12 cellular contexts compared by ENCODE assay signal in the genomic region with DNA sequence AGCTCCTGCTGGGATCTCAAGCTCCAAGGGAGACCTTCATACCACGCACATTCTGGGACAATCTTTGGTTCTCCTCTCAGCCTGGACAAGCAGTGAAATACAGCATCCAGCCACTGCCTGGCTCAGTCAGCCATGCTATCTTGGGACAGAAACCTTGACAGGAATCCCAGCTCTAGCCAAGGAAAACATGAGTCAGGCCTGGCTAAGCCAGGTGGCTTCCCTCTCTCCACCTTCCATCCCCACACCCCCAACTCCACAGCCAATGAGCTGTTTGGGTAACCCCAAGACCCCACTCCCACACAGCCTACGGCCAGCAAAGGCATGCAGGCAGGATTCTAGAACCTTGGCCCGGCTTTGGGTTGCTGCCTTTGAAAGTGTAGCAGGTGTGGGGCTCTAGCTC.
DNase-seq lines count a peak whose midpoint lies in the region; ATAC-seq, FAIRE-seq and TF ChIP-seq lines count a peak whose summit lies in the region.
"Had no signal": no experiment of that assay in that cellular context is flagged by ENCODE, and none has a peak within 500 bp of the region (broad histone marks: within the 10 kb centered on the region; RNA-seq: fewer than 3 reads in every experiment).

No MANE protein-coding gene starts in this region.

- TF ChIP-seq CTCF in HFFc6 (IDR thresholded peaks at IDR 0.05) (no peak), mammary epithelial cell (conservative IDR thresholded peaks at IDR 0.05 in 1 of 2, IDR thresholded peaks at IDR 0.05 in 1 of 2; ENCODE audit: extremely low read depth in 1 of 2, insufficient read depth in 1 of 2, low read depth in 1 of 2, low read length in 2 of 2) (no peak), kidney (IDR thresholded peaks at IDR 0.05; ENCODE audit: borderline replicate concordance, extremely low read depth, insufficient read depth) (no peak)

- peak overlapping the region; percentile 55 for H3K4me3 Mint-ChIP-seq in HFFc6
- H3K4me3 Mint-ChIP-seq in activated CD4-positive, alpha-beta T cell treated with anti-CD3 and anti-CD28 coated beads, Interleukin-2, amount 10 ng/mL, durations not matched to agents 7 days and 5 days, result no peak overlapping the region

- H3K36me3 ChIP-seq in mammary epithelial cell (ENCODE audit: insufficient read depth, low read length) (no peaks in the 10 kb centered on the region), kidney (ENCODE audit: control insufficient read depth in 1 of 2, insufficient read depth in 2 of 2, low read length in 2 of 2) (no peaks in the 10 kb centered on the region), skeletal muscle tissue (ENCODE audit: control insufficient read depth in 3 of 3, insufficient read depth in 3 of 3, low read length in 3 of 3) (no peaks in the 10 kb centered on the region)
- H3K36me3 ChIP-seq: right lobe of liver had no signal

- H3K27me3 ChIP-seq in mammary epithelial cell (ENCODE audit: insufficient read depth, low read length), result no peaks in the 10 kb centered on the region
- H3K27me3 ChIP-seq in skeletal muscle tissue (ENCODE audit: control insufficient read depth in 3 of 3, insufficient read depth in 3 of 3, low read length in 3 of 3), result no peaks in the 10 kb centered on the region
- H3K27me3 ChIP-seq: right lobe of liver had no signal

- peaks cover 5% of the 10 kb centered on the region; the same call in 1 of the 2 replicates for H3K9me3 Mint-ChIP-seq in HFFc6
- H3K9me3 Mint-ChIP-seq in activated CD4-positive, alpha-beta T cell treated with anti-CD3 and anti-CD28 coated beads, Interleukin-2, amount 10 ng/mL, durations not matched to agents 7 days and 5 days, result no peaks in the 10 kb centered on the region

- no peak for ATAC-seq in GM18517 (IDR thresholded peaks at IDR 0.05; ENCODE audit: unreplicated experiment)
- no peak for ATAC-seq in HG03469 (IDR thresholded peaks at IDR 0.05; ENCODE audit: unreplicated experiment)
- no peak for ATAC-seq in GM21825 (IDR thresholded peaks at IDR 0.05; ENCODE audit: unreplicated experiment)
- ATAC-seq: right lobe of liver had no signal

- peak overlapping the region; percentile 34 for H2AFZ ChIP-seq in mammary epithelial cell (ENCODE audit: low read depth, low read length)

- H3K27ac Mint-ChIP-seq in HFFc6, result peak overlapping the region; percentile 97
- no peak overlapping the region for H3K27ac Mint-ChIP-seq in activated CD4-positive, alpha-beta T cell treated with anti-CD3 and anti-CD28 coated beads, Interleukin-2, amount 10 ng/mL, durations not matched to agents 7 days and 5 days

- in situ Hi-C loops in mammary epithelial cell (cut with MboI; ENCODE audit: low sequenced_read_pairs in 2 of 2), result no loop called here

- peak overlapping the region; percentile 35 for H3K4me2 ChIP-seq in mammary epithelial cell (ENCODE audit: insufficient read depth, low read depth, low read length)

- intact Hi-C loops in mammary epithelial cell (cut with micrococcal nuclease), result no loop called here
- intact Hi-C loops in kidney (cut with DNase I), result no loop called here

- no peak for FAIRE-seq in kidney (lab: Jason Lieb, UNC)

- peaks cover 100% of the 10 kb centered on the region for H3K4me1 Mint-ChIP-seq in HFFc6 (ENCODE audit: low read depth)
- H3K4me1 Mint-ChIP-seq in activated CD4-positive, alpha-beta T cell treated with anti-CD3 and anti-CD28 coated beads, Interleukin-2, amount 10 ng/mL, durations not matched to agents 7 days and 5 days, result no peaks in the 10 kb centered on the region

- H3K4me3 ChIP-seq in mammary epithelial cell (replicated peaks in 1 of 3; ENCODE audit: insufficient read depth in 1 of 3, low read depth in 2 of 3, low read length in 3 of 3) (no peak overlapping the region), kidney (ENCODE audit: low read length in 2 of 2) (no peak overlapping the region), skeletal muscle tissue (ENCODE audit: low read length in 3 of 3) (peak overlapping the region in 1 of 3 donors; percentile 29)
- H3K4me3 ChIP-seq: right lobe of liver had no signal

- POLR2A ChIA-PET in activated CD4-positive, alpha-beta T cell treated with anti-CD3 and anti-CD28 coated beads, Interleukin-2, amount 10 ng/mL, durations not matched to agents 7 days and 5 days (lab: Charles Lee), result no interaction called here

- CTCF ChIA-PET in mammary epithelial cell (lab: Charles Lee; ENCODE audit: low non-redundant PET), result no interaction called here
- CTCF ChIA-PET in activated CD4-positive, alpha-beta T cell treated with anti-CD3 and anti-CD28 coated beads, Interleukin-2, amount 10 ng/mL, durations not matched to agents 7 days and 5 days (lab: Charles Lee), result interaction anchor here (0.7 kb wide), 1 partner anchor 1026 kb away, joined by 3 read pairs; no protein-coding TSS in a partner anchor

- H3K4me1 ChIP-seq in mammary epithelial cell (ENCODE audit: insufficient read depth, low read length) (peaks cover 82% of the 10 kb centered on the region), kidney (ENCODE audit: control insufficient read depth in 1 of 2, insufficient read depth in 1 of 2, low read depth in 1 of 2, low read length in 2 of 2) (peaks cover 53 to 55% of the 10 kb centered on the region in 2 donors), skeletal muscle tissue (ENCODE audit: control insufficient read depth in 3 of 3, insufficient read depth in 3 of 3, low read length in 3 of 3) (peaks cover 56 to 67% (median 64%) of the 10 kb centered on the region in 3 donors)

- no peaks in the 10 kb centered on the region for H4K20me1 ChIP-seq in mammary epithelial cell (ENCODE audit: insufficient read depth, low read length)

- peaks cover 21% of the 10 kb centered on the region for H3K36me3 Mint-ChIP-seq in HFFc6 (ENCODE audit: low read depth)
- H3K36me3 Mint-ChIP-seq in activated CD4-positive, alpha-beta T cell treated with anti-CD3 and anti-CD28 coated beads, Interleukin-2, amount 10 ng/mL, durations not matched to agents 7 days and 5 days (ENCODE audit: low read depth), result no peaks in the 10 kb centered on the region

- H3K27me3 Mint-ChIP-seq in HFFc6 (ENCODE audit: insufficient read depth), result peaks cover 8% of the 10 kb centered on the region
- no peaks in the 10 kb centered on the region for H3K27me3 Mint-ChIP-seq in activated CD4-positive, alpha-beta T cell treated with anti-CD3 and anti-CD28 coated beads, Interleukin-2, amount 10 ng/mL, durations not matched to agents 7 days and 5 days

- BruUV-seq in mammary epithelial cell (replicated peaks; lab: Mats Ljungman, UMichigan), result no TSS peak

- dilution Hi-C loops in mammary epithelial cell (cut with HindIII; ENCODE audit: low sequenced_read_pairs), result loop anchor here (25.0 kb wide), 1 partner anchor 188 kb away; no protein-coding TSS in a partner anchor

- 0% methylated on average over 1 of the region's 3 CpGs for WGBS in mammary epithelial cell (ENCODE audit: low coverage, missing lambda C conversion rate)

- H3K27ac ChIP-seq in mammary epithelial cell (ENCODE audit: insufficient read depth, low read depth, low read length) (peak overlapping the region; percentile 30), kidney (ENCODE audit: low read depth in 2 of 2, low read length in 2 of 2) (peak overlapping the region; percentile 43 to 96), skeletal muscle tissue (ENCODE audit: low read depth, low read length) (peak overlapping the region; percentile 89)

- H3K9me3 ChIP-seq in mammary epithelial cell (replicated peaks; ENCODE audit: insufficient read depth, low read length) (no peaks in the 10 kb centered on the region), kidney (ENCODE audit: control insufficient read depth in 1 of 2, low read length in 2 of 2) (no peaks in the 10 kb centered on the region), skeletal muscle tissue (ENCODE audit: control insufficient read depth in 3 of 3, low read length in 3 of 3) (no peaks in the 10 kb centered on the region)
- H3K9me3 ChIP-seq: right lobe of liver had no signal

- peak; percentile 59 for DNase-seq in HFFc6
- peak; percentile 89 for DNase-seq in mammary epithelial cell
- peak; percentile 83 for DNase-seq in kidney
- DNase-seq in activated CD4-positive, alpha-beta T cell treated with anti-CD3 and anti-CD28 coated beads, Interleukin-2, amount 10 ng/mL, durations not matched to agents 7 days and 5 days, result no peak
- DNase-seq: DND-41, head of caudate nucleus, NCI-H187 had no signal

- H3K79me2 ChIP-seq in mammary epithelial cell (ENCODE audit: insufficient read depth, low read length), result no peaks in the 10 kb centered on the region

- H3K9ac ChIP-seq in mammary epithelial cell (ENCODE audit: insufficient read depth, low read length), result no peak overlapping the region
- peak overlapping the region in 1 of 2 donors; percentile 1 for H3K9ac ChIP-seq in kidney (ENCODE audit: low read length in 2 of 2)
- peak overlapping the region in 1 of 3 donors; percentile 57 for H3K9ac ChIP-seq in skeletal muscle tissue (ENCODE audit: low read depth in 1 of 3, low read length in 3 of 3)

Comparison
In these comparisons a context has a peak if more than half of its experiments do, and no peak if none do; other contexts are left out.
1. H3K27ac ChIP-seq: peak in every context shown above with its lines; median percentile 89 in skeletal muscle tissue; 70 in kidney; 30 in mammary epithelial cell.